1 cellular context compared by ENCODE assay signal in genomic region chr17:41529491-41529915, GRCh38.
TF ChIP-seq lines count a peak whose summit lies in the region.

No MANE protein-coding gene starts in this region.

TF ChIP-seq in K562, 482 proteins besides CTCF, POLR2A, EP300 and RAD21:
- TF ChIP-seq THAP7 (CRISPR knock-in tag; IDR thresholded peaks at IDR 0.05) (no peak), ZNF395 (CRISPR knock-in tag; IDR thresholded peaks at IDR 0.05) (peak; percentile 83; the same call in 1 of the 2 replicates), ZNF740 (CRISPR knock-in tag; IDR thresholded peaks at IDR 0.05) (no peak), ZNF740 (tag; IDR thresholded peaks at IDR 0.05) (peak in 1 of 2 experiments; percentile 63; a peak in 1 of 4 replicates), ZNF592 (IDR thresholded peaks at IDR 0.05) (no peak; the same call in 1 of the 2 replicates), HINFP (tag; conservative IDR thresholded peaks at IDR 0.05; ENCODE audit: low read depth) (no peak), SPI1 (IDR thresholded peaks at IDR 0.05; ENCODE audit: borderline replicate concordance, low read depth, low read length) (peak; percentile 34; the same call in 1 of the 2 replicates)
- TF ChIP-seq, protein P1, sequence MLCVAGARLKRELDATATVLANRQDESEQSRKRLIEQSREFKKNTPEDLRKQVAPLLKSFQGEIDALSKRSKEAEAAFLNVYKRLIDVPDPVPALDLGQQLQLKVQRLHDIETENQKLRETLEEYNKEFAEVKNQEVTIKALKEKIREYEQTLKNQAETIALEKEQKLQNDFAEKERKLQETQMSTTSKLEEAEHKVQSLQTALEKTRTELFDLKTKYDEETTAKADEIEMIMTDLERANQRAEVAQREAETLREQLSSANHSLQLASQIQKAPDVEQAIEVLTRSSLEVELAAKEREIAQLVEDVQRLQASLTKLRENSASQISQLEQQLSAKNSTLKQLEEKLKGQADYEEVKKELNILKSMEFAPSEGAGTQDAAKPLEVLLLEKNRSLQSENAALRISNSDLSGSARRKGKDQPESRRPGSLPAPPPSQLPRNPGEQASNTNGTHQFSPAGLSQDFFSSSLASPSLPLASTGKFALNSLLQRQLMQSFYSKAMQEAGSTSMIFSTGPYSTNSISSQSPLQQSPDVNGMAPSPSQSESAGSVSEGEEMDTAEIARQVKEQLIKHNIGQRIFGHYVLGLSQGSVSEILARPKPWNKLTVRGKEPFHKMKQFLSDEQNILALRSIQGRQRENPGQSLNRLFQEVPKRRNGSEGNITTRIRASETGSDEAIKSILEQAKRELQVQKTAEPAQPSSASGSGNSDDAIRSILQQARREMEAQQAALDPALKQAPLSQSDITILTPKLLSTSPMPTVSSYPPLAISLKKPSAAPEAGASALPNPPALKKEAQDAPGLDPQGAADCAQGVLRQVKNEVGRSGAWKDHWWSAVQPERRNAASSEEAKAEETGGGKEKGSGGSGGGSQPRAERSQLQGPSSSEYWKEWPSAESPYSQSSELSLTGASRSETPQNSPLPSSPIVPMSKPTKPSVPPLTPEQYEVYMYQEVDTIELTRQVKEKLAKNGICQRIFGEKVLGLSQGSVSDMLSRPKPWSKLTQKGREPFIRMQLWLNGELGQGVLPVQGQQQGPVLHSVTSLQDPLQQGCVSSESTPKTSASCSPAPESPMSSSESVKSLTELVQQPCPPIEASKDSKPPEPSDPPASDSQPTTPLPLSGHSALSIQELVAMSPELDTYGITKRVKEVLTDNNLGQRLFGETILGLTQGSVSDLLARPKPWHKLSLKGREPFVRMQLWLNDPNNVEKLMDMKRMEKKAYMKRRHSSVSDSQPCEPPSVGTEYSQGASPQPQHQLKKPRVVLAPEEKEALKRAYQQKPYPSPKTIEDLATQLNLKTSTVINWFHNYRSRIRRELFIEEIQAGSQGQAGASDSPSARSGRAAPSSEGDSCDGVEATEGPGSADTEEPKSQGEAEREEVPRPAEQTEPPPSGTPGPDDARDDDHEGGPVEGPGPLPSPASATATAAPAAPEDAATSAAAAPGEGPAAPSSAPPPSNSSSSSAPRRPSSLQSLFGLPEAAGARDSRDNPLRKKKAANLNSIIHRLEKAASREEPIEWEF (CRISPR knock-in tag; IDR thresholded peaks at IDR 0.05): 0 out of 2 replicates have a peak, but pooled peaks have one; percentile 34
- TF ChIP-seq, protein P2, sequence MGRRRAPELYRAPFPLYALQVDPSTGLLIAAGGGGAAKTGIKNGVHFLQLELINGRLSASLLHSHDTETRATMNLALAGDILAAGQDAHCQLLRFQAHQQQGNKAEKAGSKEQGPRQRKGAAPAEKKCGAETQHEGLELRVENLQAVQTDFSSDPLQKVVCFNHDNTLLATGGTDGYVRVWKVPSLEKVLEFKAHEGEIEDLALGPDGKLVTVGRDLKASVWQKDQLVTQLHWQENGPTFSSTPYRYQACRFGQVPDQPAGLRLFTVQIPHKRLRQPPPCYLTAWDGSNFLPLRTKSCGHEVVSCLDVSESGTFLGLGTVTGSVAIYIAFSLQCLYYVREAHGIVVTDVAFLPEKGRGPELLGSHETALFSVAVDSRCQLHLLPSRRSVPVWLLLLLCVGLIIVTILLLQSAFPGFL (CRISPR knock-in tag; IDR thresholded peaks at IDR 0.05): 0 out of 2 replicates have a peak, but pooled peaks have one; percentile 14
